ENCODE assay signal across 8 cellular contexts in genomic region chr16:78437352-78437968, GRCh38.
DNase-seq lines count a peak whose midpoint lies in the region; ATAC-seq and TF ChIP-seq lines count a peak whose summit lies in the region.

No MANE protein-coding gene starts in this region.

- TF ChIP-seq CTCF in LNCAP (IDR thresholded peaks at IDR 0.05) = peak; percentile 98
- peak; percentile 90 for TF ChIP-seq CTCF in progenitor cell of endocrine pancreas (IDR thresholded peaks at IDR 0.05; ENCODE audit: unreplicated experiment)

- peaks cover 14% of the 10 kb centered on the region for H3K36me3 Mint-ChIP-seq in progenitor cell of endocrine pancreas (ENCODE audit: insufficient read depth)

- H3K4me1 Mint-ChIP-seq in progenitor cell of endocrine pancreas (ENCODE audit: low read depth) = peaks cover 11% of the 10 kb centered on the region

- H3K4me3 Mint-ChIP-seq in progenitor cell of endocrine pancreas (ENCODE audit: low read depth) = no peak overlapping the region

- peak; percentile 6 to 7 for DNase-seq in activated CD4-positive, alpha-beta T cell treated with anti-CD3 and anti-CD28 coated beads for 24 hours (ENCODE audit: low read depth in 2 of 2)
- DNase-seq in activated CD4-positive, alpha-beta T cell treated with anti-CD3 and anti-CD28 coated beads for 1 hour = no peak
- DNase-seq in activated CD4-positive, alpha-beta T cell treated with anti-CD3 and anti-CD28 coated beads, Interleukin-2, amount 50 U/mL, for 1 hour = peak; percentile 17
- DNase-seq in erythroblast (lab: John Stamatoyannopoulos, UW) = peak; percentile 29 to 53
- DNase-seq in progenitor cell of endocrine pancreas (ENCODE audit: low spot score, unreplicated experiment) = no peak
- no peak for DNase-seq in NCI-H2196 (lab: John Stamatoyannopoulos, UW; ENCODE audit: unreplicated experiment)

- no peak for TF ChIP-seq POLR2A in erythroblast (IDR thresholded peaks at IDR 0.05; ENCODE audit: low read length)

- no peak overlapping the region for H3K27ac Mint-ChIP-seq in progenitor cell of endocrine pancreas

- peaks cover 3% of the 10 kb centered on the region for H3K9me3 Mint-ChIP-seq in progenitor cell of endocrine pancreas (ENCODE audit: low read depth)

- H3K27me3 Mint-ChIP-seq in progenitor cell of endocrine pancreas = no peaks in the 10 kb centered on the region

- ATAC-seq in GM21737 (IDR thresholded peaks at IDR 0.05; ENCODE audit: unreplicated experiment) = no peak

Comparison
In these comparisons a context has a peak if more than half of its experiments do, and no peak if none do; other contexts are left out.
1. DNase-seq: peak in activated CD4-positive, alpha-beta T cell treated with anti-CD3 and anti-CD28 coated beads for 24 hours (2 of 2), activated CD4-positive, alpha-beta T cell treated with anti-CD3 and anti-CD28 coated beads, Interleukin-2, amount 50 U/mL, for 1 hour (single experiment) and erythroblast (2 of 2); none in activated CD4-positive, alpha-beta T cell treated with anti-CD3 and anti-CD28 coated beads for 1 hour (single experiment), progenitor cell of endocrine pancreas (single experiment) and NCI-H2196 (single experiment).